ENCODE assay signal across 20 cellular contexts in the genomic region with DNA sequence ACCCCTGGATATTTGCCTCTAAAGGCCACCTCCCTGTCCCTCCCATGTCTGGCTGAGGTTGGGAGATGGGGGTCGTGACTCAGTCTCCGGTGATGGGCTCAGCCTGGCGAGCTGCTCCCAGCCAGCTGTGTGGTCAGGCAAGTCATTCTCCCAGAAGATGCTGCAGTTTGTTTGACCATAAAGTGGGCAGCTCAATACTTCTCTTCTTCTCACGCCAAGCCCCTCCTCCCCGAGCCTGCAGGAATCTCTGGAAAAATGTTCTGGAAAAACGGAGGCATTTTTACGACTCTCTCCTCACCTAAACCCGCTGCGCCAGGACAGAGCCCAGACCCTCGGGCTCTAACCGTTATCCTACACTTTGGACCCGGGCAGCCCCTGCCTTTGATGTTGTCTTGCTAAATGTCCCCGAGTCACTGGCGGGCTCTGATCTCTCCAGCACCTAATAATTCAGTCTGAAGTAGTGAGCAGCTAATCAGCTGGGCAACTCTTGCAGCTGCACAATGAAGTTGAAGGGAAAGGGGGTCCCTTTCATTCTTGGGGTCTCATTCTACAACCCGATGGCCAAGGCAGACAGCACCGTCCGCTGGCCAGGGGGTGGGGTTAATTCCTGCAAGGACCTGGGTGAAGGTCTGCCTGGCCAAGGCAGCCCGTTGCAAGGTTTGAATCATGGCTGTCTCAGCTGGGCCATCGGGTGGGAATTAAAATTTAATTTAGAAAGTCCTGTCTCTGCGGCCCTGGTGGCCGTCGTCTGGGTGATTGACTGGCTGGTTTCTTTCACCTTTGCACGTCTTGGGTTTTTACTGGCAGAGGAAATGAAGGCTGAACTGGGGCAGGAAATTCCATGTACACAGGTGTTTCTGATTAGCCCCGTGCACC. TPM values are rescaled to one million over a fixed set of nuclear protein-coding genes. Genes with fewer than 3 reads are reported as not detected.
DNase-seq lines count a peak whose midpoint lies in the region; ATAC-seq and TF ChIP-seq lines count a peak whose summit lies in the region.
"Had no signal": no experiment of that assay in that cellular context is flagged by ENCODE, and none has a peak within 500 bp of the region (broad histone marks: within the 10 kb centered on the region; RNA-seq: fewer than 3 reads in every experiment).

No MANE protein-coding gene starts in this region.

- peak overlapping the region in 3 of 4 donors; percentile 89 to 92 (median 91) for H3K27ac ChIP-seq in gastrocnemius medialis
- H3K27ac ChIP-seq in brain microvascular endothelial cell, result no peak overlapping the region
- H3K27ac ChIP-seq: cardiac muscle cell, pancreas, suprapubic skin, VCaP had no signal

- peaks cover 29 to 44% of the 10 kb centered on the region in 2 donors for H3K4me1 ChIP-seq in gastrocnemius medialis
- H3K4me1 ChIP-seq: pancreas had no signal

- H3K4me3 ChIP-seq in MG63 (no peak overlapping the region), gastrocnemius medialis (no peak overlapping the region), brain microvascular endothelial cell (ENCODE audit: low read depth, low read length) (no peak overlapping the region)
- H3K4me3 ChIP-seq: cardiac muscle cell, pancreas, suprapubic skin had no signal

- H3K27me3 ChIP-seq in MG63, result no peaks in the 10 kb centered on the region
- H3K27me3 ChIP-seq in gastrocnemius medialis, result no peaks in the 10 kb centered on the region
- H3K27me3 ChIP-seq in brain microvascular endothelial cell (replicated peaks), result no peaks in the 10 kb centered on the region
- H3K27me3 ChIP-seq: cardiac muscle cell, pancreas had no signal

- TF ChIP-seq CTCF in gastrocnemius medialis (IDR thresholded peaks at IDR 0.05 in 4 of 5, conservative IDR thresholded peaks at IDR 0.05 in 1 of 5) (no peak), brain microvascular endothelial cell (IDR thresholded peaks at IDR 0.05; ENCODE audit: low read depth, low read length, missing control alignments) (no peak)

- no peak for TF ChIP-seq POLR2A in gastrocnemius medialis (IDR thresholded peaks at IDR 0.05)

- ATAC-seq in gastrocnemius medialis, result no peak
- ATAC-seq: activated naive CD8-positive, alpha-beta T cell treated with anti-CD3 and anti-CD28 coated beads, Interleukin-2, amount 50 U/mL, for 24 hours; T-cell had no signal

- H3K36me3 ChIP-seq in MG63 (no peaks in the 10 kb centered on the region), gastrocnemius medialis (no peaks in the 10 kb centered on the region), brain microvascular endothelial cell (replicated peaks) (no peaks in the 10 kb centered on the region)
- H3K36me3 ChIP-seq: cardiac muscle cell, pancreas, suprapubic skin had no signal

- DNase-seq in EH (ENCODE audit: low read depth) (peak; percentile 87), MG63 (peak; percentile 46), iPS-NIHi7 (ENCODE audit: extremely low spot score) (peak; percentile 5), gastrocnemius medialis (no peak), mucosa of gallbladder (ENCODE audit: low spot score) (no peak), KG1 (lab: John Stamatoyannopoulos, UW) (no peak), brain microvascular endothelial cell (no peak)
- DNase-seq: activated naive CD8-positive, alpha-beta T cell treated with anti-CD3 and anti-CD28 coated beads, Interleukin-2, amount 50 U/mL, for 24 hours; left cardiac atrium; NCI-H2029; pancreas; stimulated activated CD4-positive, alpha-beta T cell treated with anti-CD3 and anti-CD28 coated beads, Interleukin-2, amount 100 ng/mL, for 48 hours; T-cell had no signal

- intact Hi-C loops in gastrocnemius medialis (cut with DNase I; ENCODE audit: low total_unique reads), result loop anchor here (5.0 to 10.0 kb wide), 3 partner anchors 193 to 1377 kb away; no protein-coding TSS in a partner anchor

- in situ Hi-C loops in gastrocnemius medialis (cut with MboI; ENCODE audit: low sequenced_read_pairs in 4 of 4), result no loop called here
- in situ Hi-C loops in brain microvascular endothelial cell (cut with HindIII; ENCODE audit: low pct_ligation_motif_present, low sequenced_read_pairs), result no loop called here

- H3K9me3 ChIP-seq in MG63 (no peaks in the 10 kb centered on the region), gastrocnemius medialis (no peaks in the 10 kb centered on the region)
- H3K9me3 ChIP-seq: pancreas, suprapubic skin had no signal

RNA-seq across cellular contexts. Expression of a gene that starts 12.3 kb away (rescaled TPM):
- total RNA-seq in MG63 (2014; rRNA removed; shearing (Covaris generic); ENCODE audit: low replicate concordance), result not detected in 2 replicates
- total RNA-seq in gastrocnemius medialis (not detected), mucosa of gallbladder (0.09 TPM)
- total RNA-seq: activated CD4-positive, alpha-beta memory T cell treated with anti-CD3 and anti-CD28 coated beads, Interleukin-2, amount 10 ng/mL, durations not matched to agents 7 days and 5 days; activated T-helper 1 cell treated with anti-CD3 and anti-CD28 coated beads, Interleukin-12 subunit alpha, Interleukin-12 subunit beta, Interleukin-2, Interleukin-4 antibody, amounts not matched to agents 30 ng/mL and 10 ng/mL and 1 ng/mL, durations not matched to agents 14 hours and 24 hours and 36 hours; B cell; cardiac muscle cell; left cardiac atrium; NCI-H460; pancreas; suprapubic skin; T-cell had no signal

RNA-seq across cellular contexts. Expression of a gene that starts 17.3 kb away (rescaled TPM):
- not detected in 2 replicates for total RNA-seq in MG63 (2014; rRNA removed; shearing (Covaris generic); ENCODE audit: low replicate concordance)
- total RNA-seq in gastrocnemius medialis (not detected), mucosa of gallbladder (0.23 TPM)
- total RNA-seq: activated CD4-positive, alpha-beta memory T cell treated with anti-CD3 and anti-CD28 coated beads, Interleukin-2, amount 10 ng/mL, durations not matched to agents 7 days and 5 days; activated T-helper 1 cell treated with anti-CD3 and anti-CD28 coated beads, Interleukin-12 subunit alpha, Interleukin-12 subunit beta, Interleukin-2, Interleukin-4 antibody, amounts not matched to agents 30 ng/mL and 10 ng/mL and 1 ng/mL, durations not matched to agents 14 hours and 24 hours and 36 hours; B cell; cardiac muscle cell; left cardiac atrium; NCI-H460 had no signal

RNA-seq across cellular contexts. Expression of a gene that starts 35.8 kb away (rescaled TPM):
- total RNA-seq in MG63 (2014; rRNA removed; shearing (Covaris generic); ENCODE audit: low replicate concordance), result 322 and 404 TPM in 2 replicates
- total RNA-seq in gastrocnemius medialis (100 to 1,000 TPM; 104 to 167 (median 136) TPM), mucosa of gallbladder (256 TPM)

Comparison
In these comparisons a context has a peak if more than half of its experiments do, and no peak if none do; other contexts are left out.
1. DNase-seq: peak in EH (single experiment), MG63 (single experiment) and iPS-NIHi7 (single experiment); none in gastrocnemius medialis (0 of 2), mucosa of gallbladder (single experiment), KG1 (single experiment) and brain microvascular endothelial cell (single experiment).